In the genomic region with DNA sequence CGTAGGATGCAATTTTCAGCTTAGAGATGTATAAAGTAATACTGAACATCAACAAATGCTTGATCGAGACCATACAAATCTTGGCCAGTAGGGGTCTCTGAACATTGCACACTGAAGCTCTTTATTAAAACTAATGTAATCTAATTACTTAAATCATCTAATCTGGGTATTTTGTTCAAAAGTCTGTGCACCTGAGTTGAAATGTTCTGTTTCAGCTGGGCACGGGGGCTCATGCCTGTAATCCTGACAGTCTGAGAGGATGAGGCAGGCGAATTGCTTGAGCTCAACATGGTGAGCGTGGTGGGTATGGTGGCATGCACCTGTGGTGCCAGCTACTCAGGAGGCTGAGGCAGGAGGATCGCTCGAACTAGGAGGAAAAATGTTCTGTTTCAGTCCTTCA, we compare ENCODE assay signal across 8 cellular contexts. TPM values are rescaled to one million over a fixed set of nuclear protein-coding genes. Genes with fewer than 3 reads are reported as not detected.
DNase-seq lines count a peak whose midpoint lies in the region; ATAC-seq and TF ChIP-seq lines count a peak whose summit lies in the region.

No MANE protein-coding gene starts in this region.

- peaks cover 13% of the 10 kb centered on the region for H3K36me3 Mint-ChIP-seq in activated naive CD4-positive, alpha-beta T cell treated with anti-CD3 and anti-CD28 coated beads, Interleukin-2, amount 10 ng/mL, durations not matched to agents 7 days and 5 days

- WGBS in hepatocyte (ENCODE audit: low lambda C conversion rate, missing lambda C conversion rate): 82% methylated on average over 7 of the region's 7 CpGs

- H4K20me1 ChIP-seq in hepatocyte (ENCODE audit: insufficient read depth, poor library complexity, severe bottlenecking): no peaks in the 10 kb centered on the region

- TF ChIP-seq CTCF in hepatocyte (IDR thresholded peaks at IDR 0.05; ENCODE audit: poor library complexity): peak; percentile 62

- H3K4me3 Mint-ChIP-seq in activated naive CD4-positive, alpha-beta T cell treated with anti-CD3 and anti-CD28 coated beads, Interleukin-2, amount 10 ng/mL, durations not matched to agents 7 days and 5 days: no peak overlapping the region

- no peak overlapping the region for H3K4me3 ChIP-seq in hepatocyte

- no peaks in the 10 kb centered on the region for H3K79me2 ChIP-seq in hepatocyte

- H3K4me2 ChIP-seq in hepatocyte: no peak overlapping the region

- no peak overlapping the region for H3K27ac Mint-ChIP-seq in activated naive CD4-positive, alpha-beta T cell treated with anti-CD3 and anti-CD28 coated beads, Interleukin-2, amount 10 ng/mL, durations not matched to agents 7 days and 5 days

- DNase-seq in activated CD4-positive, CD25-positive, alpha-beta regulatory T cell treated with anti-CD3 and anti-CD28 coated beads, Interleukin-2, amount 50 U/mL, for 16 hours (ENCODE audit: low read depth, low spot score): peak; percentile 4
- no peak for DNase-seq in activated CD4-positive, CD25-positive, alpha-beta regulatory T cell treated with anti-CD3 and anti-CD28 coated beads, Interleukin-2, amount 50 U/mL, for 72 hours
- peak; percentile 17 for DNase-seq in MV-4-11 (lab: John Stamatoyannopoulos, UW)
- peak; percentile 56 for DNase-seq in activated naive CD4-positive, alpha-beta T cell treated with anti-CD3 and anti-CD28 coated beads, Interleukin-2, amount 10 ng/mL, durations not matched to agents 7 days and 5 days
- DNase-seq in hepatocyte (ENCODE audit: low spot score): peak; percentile 27
- DNase-seq in stimulated activated CD8-positive, alpha-beta memory T cell treated with anti-CD3 and anti-CD28 coated beads, Interleukin-4, amount 100 ng/mL, for 48 hours: peak; percentile 32
- no peak for DNase-seq in NCI-H226

- no peaks in the 10 kb centered on the region for H3K36me3 ChIP-seq in hepatocyte (replicated peaks; ENCODE audit: insufficient read depth, low read depth)

- no peaks in the 10 kb centered on the region for H3K9me2 ChIP-seq in hepatocyte (replicated peaks; ENCODE audit: insufficient read depth)

- H2AFZ ChIP-seq in hepatocyte: no peak overlapping the region

- peaks cover 11% of the 10 kb centered on the region for H3K9me3 Mint-ChIP-seq in activated naive CD4-positive, alpha-beta T cell treated with anti-CD3 and anti-CD28 coated beads, Interleukin-2, amount 10 ng/mL, durations not matched to agents 7 days and 5 days

- CTCF ChIA-PET in activated naive CD4-positive, alpha-beta T cell treated with anti-CD3 and anti-CD28 coated beads, Interleukin-2, amount 10 ng/mL, durations not matched to agents 7 days and 5 days (lab: Charles Lee): interaction anchor here (0.6 to 4.2 kb wide), 53 partner anchors 9 to 448 kb away, joined by 3 to 100 read pairs (median 5); a partner anchor contains a TSS

- H3K27me3 ChIP-seq in hepatocyte: no peaks in the 10 kb centered on the region

- H3K9me3 ChIP-seq in hepatocyte (ENCODE audit: low read depth): no peaks in the 10 kb centered on the region

- H3K4me1 Mint-ChIP-seq in activated naive CD4-positive, alpha-beta T cell treated with anti-CD3 and anti-CD28 coated beads, Interleukin-2, amount 10 ng/mL, durations not matched to agents 7 days and 5 days: peaks cover 18% of the 10 kb centered on the region

- no peak overlapping the region for H3K27ac ChIP-seq in hepatocyte

- peaks cover 13% of the 10 kb centered on the region for H3K27me3 Mint-ChIP-seq in activated naive CD4-positive, alpha-beta T cell treated with anti-CD3 and anti-CD28 coated beads, Interleukin-2, amount 10 ng/mL, durations not matched to agents 7 days and 5 days

- no peak for ATAC-seq in GM21619 (IDR thresholded peaks at IDR 0.05; ENCODE audit: unreplicated experiment)

- H3K4me1 ChIP-seq in hepatocyte (ENCODE audit: insufficient read depth): no peaks in the 10 kb centered on the region

RNA-seq across cellular contexts. Expression of a gene that starts 41.0 kb away (rescaled TPM):
- 2.2 and 2.6 TPM in 2 replicates for total RNA-seq in hepatocyte
- 0.16 and 1.5 TPM in 2 replicates for polyA plus RNA-seq in hepatocyte

Comparison
In these comparisons a context has a peak if more than half of its experiments do, and no peak if none do; other contexts are left out.
1. DNase-seq: peak in activated CD4-positive, CD25-positive, alpha-beta regulatory T cell treated with anti-CD3 and anti-CD28 coated beads, Interleukin-2, amount 50 U/mL, for 16 hours (single experiment), MV-4-11 (single experiment), activated naive CD4-positive, alpha-beta T cell treated with anti-CD3 and anti-CD28 coated beads, Interleukin-2, amount 10 ng/mL, durations not matched to agents 7 days and 5 days (single experiment), hepatocyte (single experiment) and stimulated activated CD8-positive, alpha-beta memory T cell treated with anti-CD3 and anti-CD28 coated beads, Interleukin-4, amount 100 ng/mL, for 48 hours (single experiment); none in activated CD4-positive, CD25-positive, alpha-beta regulatory T cell treated with anti-CD3 and anti-CD28 coated beads, Interleukin-2, amount 50 U/mL, for 72 hours (single experiment) and NCI-H226 (single experiment).